In the genomic region with DNA sequence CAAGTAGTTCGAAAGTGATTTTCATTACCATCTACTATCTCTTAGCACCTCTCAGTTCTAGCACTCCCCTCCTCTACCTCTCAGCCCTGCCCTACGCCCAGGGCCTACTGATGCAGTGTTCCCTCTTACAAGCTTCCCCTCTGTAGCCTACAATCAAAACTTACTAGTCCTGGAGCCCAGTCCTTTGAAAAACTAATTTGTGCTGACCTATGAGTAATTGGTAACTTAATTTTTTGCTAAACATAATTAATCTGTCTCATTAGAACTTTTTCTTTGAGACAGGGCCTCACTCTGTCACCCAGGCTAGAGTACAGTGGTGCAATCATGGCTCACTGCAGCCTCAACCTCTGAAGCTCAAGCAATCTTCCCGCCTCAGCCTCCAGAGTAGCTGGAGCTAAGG, we compare ENCODE assay signal across 11 cellular contexts.
"Had no signal": no experiment of that assay in that cellular context is flagged by ENCODE, and none has a peak within 500 bp of the region (broad histone marks: within the 10 kb centered on the region; RNA-seq: fewer than 3 reads in every experiment).

No MANE protein-coding gene starts in this region.

- H3K27me3 ChIP-seq: thyroid gland had no signal

- H3K4me1 ChIP-seq: thyroid gland had no signal

- ATAC-seq: T-helper 17 cell had no signal

- H3K4me3 ChIP-seq: coronary artery, thyroid gland had no signal

- H3K27ac ChIP-seq: coronary artery, thyroid gland had no signal

- H3K36me3 ChIP-seq: thyroid gland had no signal

- H3K4me2 ChIP-seq: SK-N-SH had no signal

- H3K4me1 Mint-ChIP-seq: nephron had no signal

- H3K9me3 ChIP-seq: SK-N-SH, thyroid gland had no signal

- H3K9me3 Mint-ChIP-seq: nephron had no signal

- H3K4me3 Mint-ChIP-seq: nephron, T-helper 17 cell had no signal

- DNase-seq: activated CD4-positive, alpha-beta T cell treated with anti-CD3 and anti-CD28 coated beads for 1 hour; activated T-cell treated with anti-CD3 and anti-CD28 coated beads, Interleukin-2, amount 50 U/mL, for 48 hours; central memory CD4-positive, alpha-beta T cell; effector CD4-positive, alpha-beta T cell; head of caudate nucleus; SK-N-SH; stimulated activated CD4-positive, alpha-beta T cell treated with anti-CD3 and anti-CD28 coated beads, Interleukin-12 subunit alpha, Interleukin-12 subunit beta, amount 100 ng/mL, for 4 hours; T-helper 17 cell; thyroid gland had no signal

- H3K9ac ChIP-seq: SK-N-SH had no signal

- H3K27me3 Mint-ChIP-seq: T-helper 17 cell had no signal

- H3K27ac Mint-ChIP-seq: nephron, T-helper 17 cell had no signal
